Comparison of ENCODE assay signal across 25 cellular contexts in genomic region chr9:12961276-12961809, GRCh38.
DNase-seq lines count a peak whose midpoint lies in the region; ATAC-seq, FAIRE-seq and TF ChIP-seq lines count a peak whose summit lies in the region.
"Had no signal": no experiment of that assay in that cellular context is flagged by ENCODE, and none has a peak within 500 bp of the region (broad histone marks: within the 10 kb centered on the region; RNA-seq: fewer than 3 reads in every experiment).

No MANE protein-coding gene starts in this region.

- no peak for TF ChIP-seq CTCF in A549 (IDR thresholded peaks at IDR 0.05)
- TF ChIP-seq CTCF in MM.1S (IDR thresholded peaks at IDR 0.05; ENCODE audit: low read length) = no peak
- no peak for TF ChIP-seq CTCF in choroid plexus epithelial cell (conservative IDR thresholded peaks at IDR 0.05; ENCODE audit: low read depth, low read length)
- no peak for TF ChIP-seq CTCF in HepG2 (CRISPR knock-in tag; IDR thresholded peaks at IDR 0.05)

- DNase-seq in A549 (ENCODE audit: low read depth in 1 of 2, low spot score in 1 of 2) (no peak), MM.1S (peak; percentile 14), choroid plexus epithelial cell (ENCODE audit: low read depth) (peak; percentile 14), HepG2 (ENCODE audit: low spot score) (no peak), NCI-H1930 (lab: John Stamatoyannopoulos, UW) (no peak), HK-2 (ENCODE audit: unreplicated experiment) (no peak)
- DNase-seq: 8988T; activated CD4-positive, alpha-beta T cell treated with anti-CD3 and anti-CD28 coated beads for 48 hours; activated CD8-positive, alpha-beta memory T cell treated with anti-CD3 and anti-CD28 coated beads for 24 hours; activated T-cell treated with anti-CD3 and anti-CD28 coated beads for 4 hours; effector memory CD8-positive, alpha-beta T cell; erythroblast; gastrocnemius medialis; GF-D8; KG1; lower lobe of right lung; NCI-H1417; SHP77 treated with DMSO at 0.1 percent for 48 hours; stimulated activated naive B cell treated with anti-CD40 and anti-IgM and Interleukin-4, amounts not matched to agents 10 μg/mL and 1 μg/mL and 100 μg/mL, for 72 hours; substantia nigra; WERI-Rb-1 had no signal

- H3F3A ChIP-seq in MM.1S (ENCODE audit: insufficient read depth, low read length) = no peaks in the 10 kb centered on the region

- H4K20me1 ChIP-seq in MM.1S (ENCODE audit: insufficient read depth, low read length) = no peaks in the 10 kb centered on the region
- H4K20me1 ChIP-seq in HepG2 (ENCODE audit: insufficient read depth, low read length) = no peaks in the 10 kb centered on the region

- H3K79me2 ChIP-seq in MM.1S (ENCODE audit: low read length) (no peaks in the 10 kb centered on the region), HepG2 (ENCODE audit: insufficient read depth, low read length) (no peaks in the 10 kb centered on the region)

- BruUV-seq in HepG2 (replicated peaks; lab: Mats Ljungman, UMichigan) = no TSS peak

- TF ChIP-seq POLR2A in A549 (IDR thresholded peaks at IDR 0.05; ENCODE audit: low read length) = no peak
- no peak for TF ChIP-seq POLR2A in HepG2 (IDR thresholded peaks at IDR 0.05; ENCODE audit: insufficient read depth in 1 of 2, low read depth in 2 of 2, low read length in 2 of 2)

- 13% methylated on average over 2 of the region's 2 CpGs for WGBS in A549 (ENCODE audit: missing lambda C conversion rate)
- 0% methylated on average over 2 of the region's 2 CpGs for WGBS in HepG2 (ENCODE audit: low lambda C conversion rate)

- no peak for ATAC-seq in A549
- ATAC-seq in HepG2 = no peak
- ATAC-seq in GM18867 (IDR thresholded peaks at IDR 0.05; ENCODE audit: unreplicated experiment) = no peak
- ATAC-seq in HG03175 (IDR thresholded peaks at IDR 0.05; ENCODE audit: unreplicated experiment) = no peak
- ATAC-seq: effector memory CD8-positive, alpha-beta T cell; gastrocnemius medialis; lower lobe of right lung; natural killer cell treated with Interleukin-12 subunit alpha and Interleukin-12 subunit beta and Interleukin-15 and Interleukin-18, amount 100 ng/mL, for 72 hours; stimulated activated naive B cell treated with anti-CD40 and anti-IgM and Interleukin-4, amounts not matched to agents 10 μg/mL and 1 μg/mL and 100 μg/mL, for 72 hours had no signal

- POLR2A ChIA-PET in A549 (lab: Yijun Ruan, JAX) (no interaction called here), HepG2 (lab: Yijun Ruan, JAX) (no interaction called here)

- H3K4me1 ChIP-seq in A549 (0 out of 3 replicates have a peak, but pooled peaks cover 5% of the 10 kb centered on the region), MM.1S (ENCODE audit: low read length) (peaks cover 23% of the 10 kb centered on the region; the same call in 1 of the 2 replicates), HepG2 (ENCODE audit: insufficient read depth, low read length) (no peaks in the 10 kb centered on the region)
- H3K4me1 ChIP-seq: gastrocnemius medialis, lower lobe of right lung had no signal

- FAIRE-seq in A549 (lab: Jason Lieb, UNC) (no peak), HepG2 (lab: Jason Lieb, UNC) (no peak)
- FAIRE-seq: RCC 7860 had no signal

- H3K27ac ChIP-seq in A549 (no peak overlapping the region), MM.1S (ENCODE audit: low read length) (no peak overlapping the region), HepG2 (ENCODE audit: extremely low read length, insufficient read depth, low read length) (no peak overlapping the region)
- H3K27ac ChIP-seq: gastrocnemius medialis, lower lobe of right lung, WERI-Rb-1 had no signal

- CTCF ChIA-PET in A549 (lab: Yijun Ruan, JAX) (no interaction called here), HepG2 (lab: Yijun Ruan, JAX; ENCODE audit: low intra/inter-chr PET ratio, low total read pairs) (no interaction called here)

- TF ChIP-seq RAD21 in A549 (conservative IDR thresholded peaks at IDR 0.05 in 1 of 2, IDR thresholded peaks at IDR 0.05 in 1 of 2) (no peak), HepG2 (CRISPR knock-in tag; IDR thresholded peaks at IDR 0.05) (no peak)

- H2AFZ ChIP-seq in MM.1S (ENCODE audit: low read length) (no peak overlapping the region), HepG2 (ENCODE audit: low read length) (no peak overlapping the region)

- H3K36me3 ChIP-seq in MM.1S (replicated peaks; ENCODE audit: insufficient read depth, low read length) (no peaks in the 10 kb centered on the region), HepG2 (replicated peaks in 1 of 2; ENCODE audit: control insufficient read depth in 1 of 2, insufficient read depth in 2 of 2, low read length in 2 of 2) (no peaks in the 10 kb centered on the region)
- H3K36me3 ChIP-seq: gastrocnemius medialis, lower lobe of right lung, WERI-Rb-1 had no signal

- TF ChIP-seq EP300 in A549 (IDR thresholded peaks at IDR 0.05) (no peak), HepG2 (IDR thresholded peaks at IDR 0.05; ENCODE audit: low read depth in 2 of 2, low read length in 2 of 2) (no peak), HepG2 (CRISPR knock-in tag; IDR thresholded peaks at IDR 0.05; ENCODE audit: borderline replicate concordance) (no peak)

- no peak overlapping the region for H3K9ac ChIP-seq in MM.1S (ENCODE audit: low read length)
- no peak overlapping the region for H3K9ac ChIP-seq in HepG2 (ENCODE audit: insufficient read depth, low read depth, low read length)

- H3K4me2 ChIP-seq in A549 (peak overlapping the region; percentile 40; the same call in 2 of the 3 replicates), MM.1S (ENCODE audit: low read depth, low read length) (peak overlapping the region; percentile 29; the same call in 1 of the 2 replicates), HepG2 (ENCODE audit: low read depth, low read length) (no peak overlapping the region)

- H3K9me3 ChIP-seq in A549 = 0 out of 3 replicates have a peak, but pooled peaks cover 5% of the 10 kb centered on the region
- H3K9me3 ChIP-seq in MM.1S (replicated peaks; ENCODE audit: insufficient read depth, low read length) = no peaks in the 10 kb centered on the region
- peaks cover 11% of the 10 kb centered on the region for H3K9me3 ChIP-seq in HepG2 (ENCODE audit: low read length)
- H3K9me3 ChIP-seq: gastrocnemius medialis had no signal

- no peaks in the 10 kb centered on the region for H3K9me2 ChIP-seq in MM.1S (replicated peaks; ENCODE audit: insufficient read depth, low read length)

- H3K27me3 ChIP-seq in MM.1S (replicated peaks; ENCODE audit: insufficient read depth, low read length) (no peaks in the 10 kb centered on the region), HepG2 (ENCODE audit: control insufficient read depth in 1 of 2, insufficient read depth in 2 of 2, low read length in 2 of 2) (no peaks in the 10 kb centered on the region)
- H3K27me3 ChIP-seq: gastrocnemius medialis had no signal

- no peak overlapping the region for H3K4me3 ChIP-seq in A549
- no peak overlapping the region for H3K4me3 ChIP-seq in MM.1S (ENCODE audit: low read length)
- H3K4me3 ChIP-seq in choroid plexus epithelial cell (ENCODE audit: low read depth, low read length) = no peak overlapping the region
- H3K4me3 ChIP-seq in HepG2 (replicated peaks in 1 of 3; ENCODE audit: insufficient read depth in 1 of 3, low read depth in 2 of 3, low read length in 3 of 3) = no peak overlapping the region
- H3K4me3 ChIP-seq: gastrocnemius medialis, lower lobe of right lung had no signal

- intact Hi-C loops in HepG2 (cut with micrococcal nuclease; ENCODE audit: unreplicated experiment) = loop anchor here (10.0 kb wide), 1 partner anchor 117 kb away; no protein-coding TSS in a partner anchor

- in situ Hi-C loops in HepG2 (cut with HindIII; ENCODE audit: extremely low pct_ligation_motif_present, low pct_unique_long_range_greater_than_20kb) = no loop called here

TF ChIP-seq in A549, 52 proteins besides CTCF, POLR2A, EP300 and RAD21:
- TF ChIP-seq ZC3H11A (IDR thresholded peaks at IDR 0.05) = no peak
- TF ChIP-seq RFX5 (IDR thresholded peaks at IDR 0.05) = no peak
- TF ChIP-seq MAFK (IDR thresholded peaks at IDR 0.05; ENCODE audit: partially characterized antibody) = peak; percentile 65

TF ChIP-seq in HepG2, 621 proteins besides CTCF, POLR2A, EP300 and RAD21:
- TF ChIP-seq ZNF713 (CRISPR knock-in tag; IDR thresholded peaks at IDR 0.05) (no peak), MAFK (conservative IDR thresholded peaks at IDR 0.05 in 1 of 2, IDR thresholded peaks at IDR 0.05 in 1 of 2; ENCODE audit: low read length in 2 of 2) (peak in 1 of 2 experiments; percentile 49; a peak in 3 of 4 replicates), MAFF (IDR thresholded peaks at IDR 0.05; ENCODE audit: low read depth, low read length) (0 out of 2 replicates have a peak, but pooled peaks have one; percentile 15)
TF ChIP-seq in HepG2: peak in this region for 2.

Comparison
In these comparisons a context has a peak if more than half of its experiments do, and no peak if none do; other contexts are left out.
1. DNase-seq: peak in MM.1S (single experiment) and choroid plexus epithelial cell (single experiment); none in A549 (0 of 2), HepG2 (single experiment), NCI-H1930 (0 of 2) and HK-2 (single experiment).